In the genomic region with DNA sequence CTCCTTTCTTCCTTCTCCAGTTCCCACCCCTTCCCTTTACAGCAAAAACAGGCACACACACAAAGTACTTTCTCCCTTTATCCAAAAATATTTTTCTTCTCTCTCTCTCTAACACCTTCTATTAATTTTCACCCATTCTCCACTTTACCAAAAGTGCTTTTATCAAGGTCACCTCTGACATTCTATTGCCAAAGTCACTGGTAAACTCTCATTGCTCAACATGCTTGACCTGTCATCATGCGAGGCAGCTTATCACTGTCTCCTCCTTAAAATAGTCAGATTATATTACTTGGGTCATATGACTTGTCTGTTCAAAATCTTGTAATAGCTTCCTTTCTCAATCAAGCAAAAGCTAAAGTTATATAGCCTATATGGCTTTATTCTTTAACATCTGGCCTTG, we compare ENCODE assay signal across 2 cellular contexts.
TF ChIP-seq lines count a peak whose summit lies in the region.

No MANE protein-coding gene starts in this region.

TF ChIP-seq in K562, 482 proteins besides CTCF, POLR2A, EP300 and RAD21 (continues in another document):
- TF ChIP-seq JUN (IDR thresholded peaks at IDR 0.05; ENCODE audit: borderline replicate concordance, low read depth, low read length) (no peak), JUN (CRISPR knock-in tag; IDR thresholded peaks at IDR 0.05; ENCODE audit: borderline replicate concordance) (no peak), KDM4B (IDR thresholded peaks at IDR 0.05; ENCODE audit: borderline replicate concordance in 2 of 2, low read depth in 1 of 2) (no peak), ZSCAN32 (CRISPR knock-in tag; IDR thresholded peaks at IDR 0.05) (no peak), ETS2 (tag; IDR thresholded peaks at IDR 0.05; ENCODE audit: borderline replicate concordance, poor library complexity, severe bottlenecking) (no peak), TRIM24 (IDR thresholded peaks at IDR 0.05) (peak; percentile 44 to 73; a peak in 3 of 4 replicates), TBL1XR1 (IDR thresholded peaks at IDR 0.05; ENCODE audit: low read length in 2 of 2) (no peak), CEBPB (tag; IDR thresholded peaks at IDR 0.05) (peak; percentile 82), ZNF408 (CRISPR knock-in tag; IDR thresholded peaks at IDR 0.05; ENCODE audit: low read depth) (no peak), MEIS2 (IDR thresholded peaks at IDR 0.05; ENCODE audit: partially characterized antibody) (peak; percentile 39), GTF2E2 (tag; IDR thresholded peaks at IDR 0.05) (no peak), CBX5 (IDR thresholded peaks at IDR 0.05; ENCODE audit: borderline replicate concordance, low read depth) (no peak), JUND (IDR thresholded peaks at IDR 0.05; ENCODE audit: borderline replicate concordance, low read depth, low read length) (no peak), JUND (tag; IDR thresholded peaks at IDR 0.05; ENCODE audit: borderline replicate concordance, low read depth, low read length) (no peak), POLR2G (IDR thresholded peaks at IDR 0.05; ENCODE audit: low read depth, low read length) (no peak), FOXJ2 (tag; IDR thresholded peaks at IDR 0.05) (no peak), NBN (IDR thresholded peaks at IDR 0.05; ENCODE audit: low read depth) (0 out of 2 replicates have a peak, but pooled peaks have one; percentile 29)
- TF ChIP-seq, protein P1, sequence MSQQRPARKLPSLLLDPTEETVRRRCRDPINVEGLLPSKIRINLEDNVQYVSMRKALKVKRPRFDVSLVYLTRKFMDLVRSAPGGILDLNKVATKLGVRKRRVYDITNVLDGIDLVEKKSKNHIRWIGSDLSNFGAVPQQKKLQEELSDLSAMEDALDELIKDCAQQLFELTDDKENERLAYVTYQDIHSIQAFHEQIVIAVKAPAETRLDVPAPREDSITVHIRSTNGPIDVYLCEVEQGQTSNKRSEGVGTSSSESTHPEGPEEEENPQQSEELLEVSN (IDR thresholded peaks at IDR 0.05; ENCODE audit: borderline replicate concordance in 1 of 2, extremely low read depth in 1 of 2, insufficient read depth in 1 of 2, insufficient read length in 1 of 2, low read depth in 1 of 2, low read length in 1 of 2, poor library complexity in 1 of 2, severe bottlenecking in 1 of 2) = no peak
- TF ChIP-seq, protein P2, sequence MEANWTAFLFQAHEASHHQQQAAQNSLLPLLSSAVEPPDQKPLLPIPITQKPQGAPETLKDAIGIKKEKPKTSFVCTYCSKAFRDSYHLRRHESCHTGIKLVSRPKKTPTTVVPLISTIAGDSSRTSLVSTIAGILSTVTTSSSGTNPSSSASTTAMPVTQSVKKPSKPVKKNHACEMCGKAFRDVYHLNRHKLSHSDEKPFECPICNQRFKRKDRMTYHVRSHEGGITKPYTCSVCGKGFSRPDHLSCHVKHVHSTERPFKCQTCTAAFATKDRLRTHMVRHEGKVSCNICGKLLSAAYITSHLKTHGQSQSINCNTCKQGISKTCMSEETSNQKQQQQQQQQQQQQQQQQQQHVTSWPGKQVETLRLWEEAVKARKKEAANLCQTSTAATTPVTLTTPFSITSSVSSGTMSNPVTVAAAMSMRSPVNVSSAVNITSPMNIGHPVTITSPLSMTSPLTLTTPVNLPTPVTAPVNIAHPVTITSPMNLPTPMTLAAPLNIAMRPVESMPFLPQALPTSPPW (CRISPR knock-in tag; IDR thresholded peaks at IDR 0.05) = no peak
- TF ChIP-seq, protein P3, sequence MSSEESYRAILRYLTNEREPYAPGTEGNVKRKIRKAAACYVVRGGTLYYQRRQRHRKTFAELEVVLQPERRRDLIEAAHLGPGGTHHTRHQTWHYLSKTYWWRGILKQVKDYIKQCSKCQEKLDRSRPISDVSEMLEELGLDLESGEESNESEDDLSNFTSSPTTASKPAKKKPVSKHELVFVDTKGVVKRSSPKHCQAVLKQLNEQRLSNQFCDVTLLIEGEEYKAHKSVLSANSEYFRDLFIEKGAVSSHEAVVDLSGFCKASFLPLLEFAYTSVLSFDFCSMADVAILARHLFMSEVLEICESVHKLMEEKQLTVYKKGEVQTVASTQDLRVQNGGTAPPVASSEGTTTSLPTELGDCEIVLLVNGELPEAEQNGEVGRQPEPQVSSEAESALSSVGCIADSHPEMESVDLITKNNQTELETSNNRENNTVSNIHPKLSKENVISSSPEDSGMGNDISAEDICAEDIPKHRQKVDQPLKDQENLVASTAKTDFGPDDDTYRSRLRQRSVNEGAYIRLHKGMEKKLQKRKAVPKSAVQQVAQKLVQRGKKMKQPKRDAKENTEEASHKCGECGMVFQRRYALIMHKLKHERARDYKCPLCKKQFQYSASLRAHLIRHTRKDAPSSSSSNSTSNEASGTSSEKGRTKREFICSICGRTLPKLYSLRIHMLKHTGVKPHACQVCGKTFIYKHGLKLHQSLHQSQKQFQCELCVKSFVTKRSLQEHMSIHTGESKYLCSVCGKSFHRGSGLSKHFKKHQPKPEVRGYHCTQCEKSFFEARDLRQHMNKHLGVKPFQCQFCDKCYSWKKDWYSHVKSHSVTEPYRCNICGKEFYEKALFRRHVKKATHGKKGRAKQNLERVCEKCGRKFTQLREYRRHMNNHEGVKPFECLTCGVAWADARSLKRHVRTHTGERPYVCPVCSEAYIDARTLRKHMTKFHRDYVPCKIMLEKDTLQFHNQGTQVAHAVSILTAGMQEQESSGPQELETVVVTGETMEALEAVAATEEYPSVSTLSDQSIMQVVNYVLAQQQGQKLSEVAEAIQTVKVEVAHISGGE (CRISPR knock-in tag; IDR thresholded peaks at IDR 0.05) = no peak
- TF ChIP-seq, protein P4, sequence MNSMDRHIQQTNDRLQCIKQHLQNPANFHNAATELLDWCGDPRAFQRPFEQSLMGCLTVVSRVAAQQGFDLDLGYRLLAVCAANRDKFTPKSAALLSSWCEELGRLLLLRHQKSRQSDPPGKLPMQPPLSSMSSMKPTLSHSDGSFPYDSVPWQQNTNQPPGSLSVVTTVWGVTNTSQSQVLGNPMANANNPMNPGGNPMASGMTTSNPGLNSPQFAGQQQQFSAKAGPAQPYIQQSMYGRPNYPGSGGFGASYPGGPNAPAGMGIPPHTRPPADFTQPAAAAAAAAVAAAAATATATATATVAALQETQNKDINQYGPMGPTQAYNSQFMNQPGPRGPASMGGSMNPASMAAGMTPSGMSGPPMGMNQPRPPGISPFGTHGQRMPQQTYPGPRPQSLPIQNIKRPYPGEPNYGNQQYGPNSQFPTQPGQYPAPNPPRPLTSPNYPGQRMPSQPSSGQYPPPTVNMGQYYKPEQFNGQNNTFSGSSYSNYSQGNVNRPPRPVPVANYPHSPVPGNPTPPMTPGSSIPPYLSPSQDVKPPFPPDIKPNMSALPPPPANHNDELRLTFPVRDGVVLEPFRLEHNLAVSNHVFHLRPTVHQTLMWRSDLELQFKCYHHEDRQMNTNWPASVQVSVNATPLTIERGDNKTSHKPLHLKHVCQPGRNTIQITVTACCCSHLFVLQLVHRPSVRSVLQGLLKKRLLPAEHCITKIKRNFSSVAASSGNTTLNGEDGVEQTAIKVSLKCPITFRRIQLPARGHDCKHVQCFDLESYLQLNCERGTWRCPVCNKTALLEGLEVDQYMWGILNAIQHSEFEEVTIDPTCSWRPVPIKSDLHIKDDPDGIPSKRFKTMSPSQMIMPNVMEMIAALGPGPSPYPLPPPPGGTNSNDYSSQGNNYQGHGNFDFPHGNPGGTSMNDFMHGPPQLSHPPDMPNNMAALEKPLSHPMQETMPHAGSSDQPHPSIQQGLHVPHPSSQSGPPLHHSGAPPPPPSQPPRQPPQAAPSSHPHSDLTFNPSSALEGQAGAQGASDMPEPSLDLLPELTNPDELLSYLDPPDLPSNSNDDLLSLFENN (IDR thresholded peaks at IDR 0.05; ENCODE audit: low read depth in 2 of 2, low read length in 2 of 2) = no peak

TF ChIP-seq in HepG2, 621 proteins besides CTCF, POLR2A, EP300 and RAD21:
- TF ChIP-seq SCMH1 (CRISPR knock-in tag; IDR thresholded peaks at IDR 0.05; ENCODE audit: borderline replicate concordance) (no peak), ZNF382 (CRISPR knock-in tag; IDR thresholded peaks at IDR 0.05; ENCODE audit: borderline replicate concordance) (no peak), FOXK1 (CRISPR knock-in tag; IDR thresholded peaks at IDR 0.05; ENCODE audit: borderline replicate concordance, low read depth) (no peak), ZNF235 (CRISPR knock-in tag; IDR thresholded peaks at IDR 0.05; ENCODE audit: borderline replicate concordance) (no peak), ZNF296 (CRISPR knock-in tag; conservative IDR thresholded peaks at IDR 0.05) (no peak), SATB2 (CRISPR knock-in tag; IDR thresholded peaks at IDR 0.05) (no peak), ZNF335 (CRISPR knock-in tag; IDR thresholded peaks at IDR 0.05) (no peak), ZNF550 (CRISPR knock-in tag; IDR thresholded peaks at IDR 0.05; ENCODE audit: borderline replicate concordance) (no peak), FOXO1 (CRISPR knock-in tag; IDR thresholded peaks at IDR 0.05) (no peak), XBP1 (CRISPR knock-in tag; IDR thresholded peaks at IDR 0.05) (no peak), ZNF75D (CRISPR knock-in tag; IDR thresholded peaks at IDR 0.05; ENCODE audit: borderline replicate concordance) (no peak), TARDBP (CRISPR knock-in tag; IDR thresholded peaks at IDR 0.05) (no peak), ZNF143 (CRISPR knock-in tag; IDR thresholded peaks at IDR 0.05) (no peak), ZNF83 (CRISPR knock-in tag; IDR thresholded peaks at IDR 0.05; ENCODE audit: borderline replicate concordance) (no peak), PAWR (CRISPR knock-in tag; IDR thresholded peaks at IDR 0.05; ENCODE audit: borderline replicate concordance) (no peak)
- TF ChIP-seq, protein P5, sequence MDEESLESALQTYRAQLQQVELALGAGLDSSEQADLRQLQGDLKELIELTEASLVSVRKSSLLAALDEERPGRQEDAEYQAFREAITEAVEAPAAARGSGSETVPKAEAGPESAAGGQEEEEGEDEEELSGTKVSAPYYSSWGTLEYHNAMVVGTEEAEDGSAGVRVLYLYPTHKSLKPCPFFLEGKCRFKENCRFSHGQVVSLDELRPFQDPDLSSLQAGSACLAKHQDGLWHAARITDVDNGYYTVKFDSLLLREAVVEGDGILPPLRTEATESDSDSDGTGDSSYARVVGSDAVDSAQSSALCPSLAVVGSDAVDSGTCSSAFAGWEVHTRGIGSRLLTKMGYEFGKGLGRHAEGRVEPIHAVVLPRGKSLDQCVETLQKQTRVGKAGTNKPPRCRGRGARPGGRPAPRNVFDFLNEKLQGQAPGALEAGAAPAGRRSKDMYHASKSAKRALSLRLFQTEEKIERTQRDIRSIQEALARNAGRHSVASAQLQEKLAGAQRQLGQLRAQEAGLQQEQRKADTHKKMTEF (CRISPR knock-in tag; IDR thresholded peaks at IDR 0.05) = no peak
